Comparison of ENCODE assay signal across 34 cellular contexts in genomic region chr5:97636766-97637165, GRCh38.
"Had no signal": no experiment of that assay in that cellular context is flagged by ENCODE, and none has a peak within 500 bp of the region (broad histone marks: within the 10 kb centered on the region; RNA-seq: fewer than 3 reads in every experiment).

No MANE protein-coding gene starts in this region.

- H3K36me3 ChIP-seq: MG63 had no signal

- H3K27ac ChIP-seq: PC-9, RWPE1, VCaP had no signal

- H3K9me3 ChIP-seq: MG63 had no signal

- H3K4me3 ChIP-seq: MG63, PC-9 had no signal

- DNase-seq: activated B cell treated with CpG ODN at 0.5 μM for 24 hours; activated CD4-positive, alpha-beta memory T cell treated with anti-CD3 and anti-CD28 coated beads for 36 hours; activated CD4-positive, alpha-beta T cell treated with anti-CD3 and anti-CD28 coated beads for 4 hours; activated CD4-positive, alpha-beta T cell treated with anti-CD3 and anti-CD28 coated beads, Interleukin-2, amount 50 U/mL, for 1 hour; activated CD4-positive, CD25-positive, alpha-beta regulatory T cell treated with anti-CD3 and anti-CD28 coated beads, Interleukin-2, amount 50 U/mL, for 72 hours; activated CD8-positive, alpha-beta memory T cell treated with anti-CD3 and anti-CD28 coated beads, Interleukin-2, amount 50 U/mL, for 4 hours; activated gamma-delta T cell treated with Interleukin-2 at 50 U/mL for 16 hours; activated naive CD4-positive, alpha-beta T cell treated with anti-CD3 and anti-CD28 coated beads for 36 hours; activated T-cell treated with anti-CD3 and anti-CD28 coated beads for 4 hours; activated T-cell treated with anti-CD3 and anti-CD28 coated beads, Interleukin-2, amount 50 U/mL, for 4 hours; anterior cingulate cortex; caudate nucleus; cerebellar nuclear complex; Kasumi-1; MG63; MV-4-11; NCI-H1092; NCI-H1436 treated with DMSO at 0.1 percent for 48 hours; NCI-H1694 treated with DMSO at 0.1 percent for 48 hours; NCI-H2029; NCI-H345; NCI-H524 treated with DMSO at 0.1 percent for 48 hours; PC-9; SIG-M5; T-helper 1 cell; T-helper 2 cell; T-helper 9 cell had no signal

- ATAC-seq: activated naive CD4-positive, alpha-beta T cell treated with anti-CD3 and anti-CD28 coated beads, Interleukin-2, amount 50 U/mL, for 72 hours; activated T-cell treated with anti-CD3 and anti-CD28 coated beads, Interleukin-2, amount 50 U/mL, for 4 hours; Right ventricle myocardium inferior; SK-N-SH treated with all-trans-retinoic acid at 6 μM for 48 hours had no signal

- H3K4me2 ChIP-seq: PC-9 had no signal

- H2AFZ ChIP-seq: PC-9 had no signal

- FAIRE-seq: bronchial epithelial cell, RCC 7860 had no signal

- H3K27me3 ChIP-seq: MG63 had no signal
